29 cellular contexts compared by ENCODE assay signal in the genomic region with DNA sequence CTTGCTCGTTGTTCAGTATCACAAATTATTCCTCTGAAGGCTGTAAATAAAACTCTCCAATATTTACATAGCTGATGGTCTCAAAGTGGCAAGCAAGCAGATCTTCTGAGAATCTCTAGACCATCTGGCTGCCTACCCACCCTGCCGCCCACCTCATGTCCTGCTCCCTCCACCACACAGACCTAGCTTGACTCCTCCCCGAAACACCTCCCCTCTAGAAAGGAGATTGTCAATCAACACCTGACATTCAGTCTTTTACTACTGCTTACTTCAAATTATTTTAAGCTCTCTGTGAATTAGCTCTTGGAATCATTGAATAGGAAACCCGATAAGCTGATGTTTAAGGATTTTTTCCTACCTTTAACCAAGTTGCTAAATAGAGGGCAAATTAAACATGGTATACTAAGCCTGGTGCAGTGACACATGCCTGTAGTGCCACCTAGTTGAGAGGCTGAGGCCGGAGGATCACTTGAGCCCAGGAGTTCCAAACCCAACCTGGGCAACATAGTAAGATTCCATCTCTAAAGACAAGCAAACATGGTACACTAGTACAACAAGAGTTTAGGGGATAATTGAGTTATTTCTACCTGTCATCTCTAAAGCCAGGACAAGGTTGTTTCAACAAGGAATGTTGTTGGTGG. TPM values are rescaled to one million over a fixed set of nuclear protein-coding genes. Genes with fewer than 3 reads are reported as not detected.
DNase-seq lines count a peak whose midpoint lies in the region; ATAC-seq, FAIRE-seq and TF ChIP-seq lines count a peak whose summit lies in the region.
"Had no signal": no experiment of that assay in that cellular context is flagged by ENCODE, and none has a peak within 500 bp of the region (broad histone marks: within the 10 kb centered on the region; RNA-seq: fewer than 3 reads in every experiment).

No MANE protein-coding gene starts in this region.

- DNase-seq in A673 (ENCODE audit: low spot score) (no peak), GM12864 (ENCODE audit: low read depth) (no peak), GM12878 (ENCODE audit: low read depth, low spot score) (no peak), fibroblast of villous mesenchyme (ENCODE audit: low read depth) (no peak)
- DNase-seq: activated CD4-positive, alpha-beta T cell treated with anti-CD3 and anti-CD28 coated beads, Interleukin-2, amount 10 ng/mL, durations not matched to agents 24 days and 14 days; activated T-cell treated with anti-CD3 and anti-CD28 coated beads, Interleukin-2, amount 50 U/mL, for 4 hours; amniotic stem cell; CD4-positive, alpha-beta T cell; left cardiac atrium; mammary epithelial cell; NCI-H1092 treated with DMSO at 0.1 percent for 48 hours; NCI-H2029 treated with DMSO at 0.1 percent for 48 hours; NCI-H345; NCI-H774; stimulated activated CD4-positive, alpha-beta T cell treated with anti-CD3 and anti-CD28 coated beads, Interleukin-4, amount 100 ng/mL, for 24 hours; stimulated activated naive B cell treated with anti-CD40 and anti-IgM and Interleukin-4, amounts not matched to agents 10 μg/mL and 1 μg/mL and 100 μg/mL, for 72 hours had no signal

- CTCF ChIA-PET in A673 (lab: Charles Lee), result no interaction called here
- CTCF ChIA-PET in GM12878 (lab: Yijun Ruan, JAX), result interaction anchor here (0.6 to 5.8 kb wide), 30 partner anchors 10 to 429 kb away, joined by 3 to 50 read pairs (median 4); a partner anchor contains a TSS

- H3K4me1 ChIP-seq in A673 (ENCODE audit: insufficient read depth, low read length, poor library complexity, severe bottlenecking) (no peaks in the 10 kb centered on the region), GM12878 (ENCODE audit: control insufficient read depth, insufficient read depth, low read length) (no peaks in the 10 kb centered on the region)
- H3K4me1 ChIP-seq: breast epithelium had no signal

- peak; percentile 41 for TF ChIP-seq RAD21 in GM12878 (IDR thresholded peaks at IDR 0.05; ENCODE audit: insufficient read depth, low read depth, low read length)

- no peaks in the 10 kb centered on the region for H3K79me2 ChIP-seq in GM12878 (ENCODE audit: control insufficient read depth, insufficient read depth, low read length)

- H2AFZ ChIP-seq in GM12878 (ENCODE audit: control insufficient read depth, low read depth, low read length), result no peak overlapping the region

- TF ChIP-seq EP300 in GM12878 (IDR thresholded peaks at IDR 0.05; ENCODE audit: borderline replicate concordance in 1 of 2, control insufficient read depth in 1 of 2, low read depth in 2 of 2, low read length in 2 of 2), result no peak

- SMC1A ChIA-PET in GM12878 (lab: Charles Lee; ENCODE audit: uncharacterized antibody, unreplicated experiment), result interaction anchor here (0.7 to 5.5 kb wide), 31 partner anchors 9 to 296 kb away, joined by 3 to 44 read pairs (median 4); a partner anchor contains a TSS

- H3K27ac ChIP-seq in A673 (ENCODE audit: low read depth, low read length, poor library complexity, severe bottlenecking) (no peak overlapping the region), GM12878 (ENCODE audit: control insufficient read depth, insufficient read depth) (no peak overlapping the region)
- H3K27ac ChIP-seq: breast epithelium, neutrophil, tibial nerve, VCaP had no signal

- no peaks in the 10 kb centered on the region for H3K9me3 ChIP-seq in A673 (ENCODE audit: low read depth, low read length, poor library complexity, severe bottlenecking)
- no peaks in the 10 kb centered on the region; the same call in 2 of the 3 replicates for H3K9me3 ChIP-seq in GM12878 (replicated peaks; ENCODE audit: control insufficient read depth, insufficient read depth, low read length)
- H3K9me3 ChIP-seq: breast epithelium, neutrophil, tibial nerve had no signal

- intact Hi-C loops in A673 (cut with micrococcal nuclease; ENCODE audit: unreplicated experiment), result no loop called here
- intact Hi-C loops in GM12878 (cut with micrococcal nuclease; ENCODE audit: unreplicated experiment), result no loop called here

- RAD21 ChIA-PET in GM12878 (lab: Charles Lee; ENCODE audit: unreplicated experiment), result interaction anchor here (0.7 to 2.9 kb wide), 17 partner anchors 15 to 296 kb away, joined by 3 to 27 read pairs (median 6); a partner anchor contains a TSS

- FAIRE-seq in GM12878 (lab: Jason Lieb, UNC), result no peak
- FAIRE-seq: endothelial cell of umbilical vein, H54 had no signal

- TF ChIP-seq CTCF in A673 (conservative IDR thresholded peaks at IDR 0.05; ENCODE audit: low read depth, low read length) (0 out of 2 replicates have a peak, but pooled peaks have one; percentile 12), GM12864 (IDR thresholded peaks at IDR 0.05; ENCODE audit: low read depth, low read length, missing control alignments) (peak; percentile 23), GM12878 (IDR thresholded peaks at IDR 0.05 in 2 of 3, conservative IDR thresholded peaks at IDR 0.05 in 1 of 3; ENCODE audit: control insufficient read depth in 2 of 3, extremely low read depth in 1 of 3, insufficient read depth in 1 of 3, low read depth in 3 of 3, low read length in 3 of 3) (peak; percentile 11 to 43 (median 16); a peak in 4 of 6 replicates), fibroblast of villous mesenchyme (IDR thresholded peaks at IDR 0.05; ENCODE audit: insufficient read depth, low read depth, low read length) (peak; percentile 8)

- POLR2A ChIA-PET in A673 (lab: Charles Lee; ENCODE audit: low non-redundant PET), result no interaction called here
- POLR2A ChIA-PET in GM12878 (lab: Charles Lee), result interaction anchor here (0.6 to 1.7 kb wide), 6 partner anchors 11 to 142 kb away, joined by 3 to 10 read pairs (median 4); a partner anchor contains a TSS

- no peak overlapping the region for H3K4me2 ChIP-seq in GM12878 (ENCODE audit: control insufficient read depth, insufficient read depth)

- no peak overlapping the region for H3K9ac ChIP-seq in GM12878 (ENCODE audit: control insufficient read depth, insufficient read depth, low read length)

- H3K4me3 ChIP-seq in A673 (ENCODE audit: low read depth, low read length, poor library complexity, severe bottlenecking), result no peak overlapping the region
- no peak overlapping the region for H3K4me3 ChIP-seq in GM12864 (ENCODE audit: low read depth, low read length)
- no peak overlapping the region for H3K4me3 ChIP-seq in GM12878
- H3K4me3 ChIP-seq in fibroblast of villous mesenchyme (ENCODE audit: low read depth, low read length), result no peak overlapping the region
- H3K4me3 ChIP-seq: breast epithelium, tibial nerve had no signal

- ATAC-seq in GM12878 (peak; percentile 73), GM21360 (IDR thresholded peaks at IDR 0.05; ENCODE audit: unreplicated experiment) (no peak), HG03342 (IDR thresholded peaks at IDR 0.05; ENCODE audit: unreplicated experiment) (no peak), GM19463 (IDR thresholded peaks at IDR 0.05; ENCODE audit: unreplicated experiment) (no peak), HG03520 (IDR thresholded peaks at IDR 0.05; ENCODE audit: unreplicated experiment) (no peak)
- ATAC-seq: activated T-cell treated with anti-CD3 and anti-CD28 coated beads, Interleukin-2, amount 50 U/mL, for 4 hours; left cardiac atrium; Right ventricle myocardium inferior; stimulated activated naive B cell treated with anti-CD40 and anti-IgM and Interleukin-4, amounts not matched to agents 10 μg/mL and 1 μg/mL and 100 μg/mL, for 72 hours had no signal

- in situ Hi-C loops in GM12878 (cut with MboI), result no loop called here

- H3K36me3 ChIP-seq in A673 (ENCODE audit: insufficient read depth, low read length, poor library complexity, severe bottlenecking), result no peaks in the 10 kb centered on the region
- no peaks in the 10 kb centered on the region for H3K36me3 ChIP-seq in GM12878 (ENCODE audit: control insufficient read depth in 2 of 2, insufficient read depth in 2 of 2, low read length in 1 of 2)
- H3K36me3 ChIP-seq: breast epithelium, neutrophil, tibial nerve had no signal

- no peaks in the 10 kb centered on the region for H4K20me1 ChIP-seq in GM12878 (ENCODE audit: control insufficient read depth, insufficient read depth)

- peaks cover 4% of the 10 kb centered on the region for H3K27me3 ChIP-seq in A673 (replicated peaks; ENCODE audit: insufficient read depth, low read depth, low read length, poor library complexity)
- no peaks in the 10 kb centered on the region for H3K27me3 ChIP-seq in GM12878 (replicated peaks in 1 of 2; ENCODE audit: control insufficient read depth in 2 of 2, insufficient read depth in 2 of 2, low read length in 1 of 2)
- H3K27me3 ChIP-seq: breast epithelium had no signal

- BruUV-seq in A673 (replicated peaks; lab: Mats Ljungman, UMichigan) (no TSS peak), GM12878 (replicated peaks; lab: Mats Ljungman, UMichigan) (no TSS peak)

- WGBS in GM12878 (ENCODE audit: insufficient coverage, insufficient replicate concordance, low lambda C conversion rate, missing lambda C conversion rate), result 47% methylated on average over 5 of the region's 5 CpGs

- no peak for TF ChIP-seq POLR2A in GM12878 (IDR thresholded peaks at IDR 0.05; ENCODE audit: low read depth, low read length)

RNA-seq across cellular contexts. Expression of a gene that starts 10.9 kb away (rescaled TPM):
- total RNA-seq in A673 (2021) (not detected in 2 replicates), GM12878 (2014; rRNA removed) (0.05 TPM in 1 of 2 replicates, not detected in the other), GM12878 (2014; rRNA removed; fragmentation: Illumina TruSeq; extraction: Trizol) (0.04 TPM in 1 of 2 replicates, not detected in the other), GM12878 (2021) (0.10 TPM in 1 of 2 replicates, not detected in the other), fibroblast of villous mesenchyme (under 0.01 TPM in 2 replicates)
- 0.22 and 0.35 TPM in 2 replicates for total RNA-seq in GM12878 (2013; cell fraction: nucleolus; rRNA removed)
- not detected for polyA plus RNA-seq in GM12878 (2011; ENCODE audit: low read depth)
- polyA plus RNA-seq in GM12878 (2011; rRNA removed) (0.37 TPM in 2 replicates), GM12878 (2014; fragmentation: Illumina TruSeq; extraction: Trizol) (0.04 and 0.10 TPM in 2 replicates), GM12878 (2014; fragmentation: Nextera tagmentation; extraction: Ambion mirVana) (under 1 TPM in 1 of 2 experiments, not detected in 1; 0.02 TPM), GM12878 (2014; rRNA removed) (0.05 TPM in 1 of 2 replicates, not detected in the other), GM12878 (2016; fragmentation: Nextera tagmentation; extraction: Ambion mirVana) (not detected)
- polyA plus RNA-seq in GM12878 (2011; cell fraction: cytosol; rRNA removed), result 0.33 and 0.48 TPM in 2 replicates
- 0.34 and 0.63 TPM in 2 replicates for polyA plus RNA-seq in GM12878 (2011; cell fraction: nucleus; rRNA removed)
- polyA plus RNA-seq in GM12878 (2012), result 0.04 and 0.13 TPM in 2 replicates
- 0.07 and 0.21 TPM in 2 replicates for polyA minus RNA-seq in GM12878 (2011; rRNA and poly(A)+ RNA removed)
- not detected in 2 replicates for polyA minus RNA-seq in GM12878 (2011; cell fraction: cytosol; rRNA and poly(A)+ RNA removed)
- 0.19 and 0.36 TPM in 2 replicates for polyA minus RNA-seq in GM12878 (2011; cell fraction: nucleus; rRNA and poly(A)+ RNA removed)
- total RNA-seq: CD4-positive, alpha-beta T cell; endothelial cell of umbilical vein; mammary epithelial cell; pulmonary artery endothelial cell had no signal
- polyA plus RNA-seq: endothelial cell of umbilical vein, IgD-negative memory B cell had no signal

RNA-seq across cellular contexts. Expression of a gene that starts 25.1 kb away (rescaled TPM):
- total RNA-seq in A673 (2021) (26.4 and 33.0 TPM in 2 replicates), GM12878 (2014; rRNA removed) (31.0 and 35.7 TPM in 2 replicates), GM12878 (2014; rRNA removed; fragmentation: Illumina TruSeq; extraction: Trizol) (26.5 and 27.8 TPM in 2 replicates), GM12878 (2021) (39.0 and 42.0 TPM in 2 replicates), fibroblast of villous mesenchyme (43.5 and 51.4 TPM in 2 replicates)
- total RNA-seq in GM12878 (2013; cell fraction: nucleolus; rRNA removed), result 67.8 and 78.8 TPM in 2 replicates
- polyA plus RNA-seq in GM12878 (2011; ENCODE audit: low read depth), result 15.1 TPM
- polyA plus RNA-seq in GM12878 (2011; rRNA removed) (82.7 and 96.1 TPM in 2 replicates), GM12878 (2014; fragmentation: Illumina TruSeq; extraction: Trizol) (40.2 and 40.7 TPM in 2 replicates), GM12878 (2014; fragmentation: Nextera tagmentation; extraction: Ambion mirVana) (1 to 10 TPM; 6.1 to 7.6 TPM), GM12878 (2014; rRNA removed) (33.2 and 34.7 TPM in 2 replicates), GM12878 (2016; fragmentation: Nextera tagmentation; extraction: Ambion mirVana) (10 to 100 TPM; 21.8 to 21.9 TPM)
- polyA plus RNA-seq in GM12878 (2011; cell fraction: cytosol; rRNA removed), result 74.2 and 76.3 TPM in 2 replicates
- 197 and 245 TPM in 2 replicates for polyA plus RNA-seq in GM12878 (2011; cell fraction: nucleus; rRNA removed)
- 21.8 and 26.7 TPM in 2 replicates for polyA plus RNA-seq in GM12878 (2012)
- polyA minus RNA-seq in GM12878 (2011; rRNA and poly(A)+ RNA removed), result 59.2 and 75.0 TPM in 2 replicates
- polyA minus RNA-seq in GM12878 (2011; cell fraction: cytosol; rRNA and poly(A)+ RNA removed), result 23.0 and 24.1 TPM in 2 replicates
- polyA minus RNA-seq in GM12878 (2011; cell fraction: nucleus; rRNA and poly(A)+ RNA removed), result 45.3 and 49.8 TPM in 2 replicates

RNA-seq across cellular contexts. Expression of a gene that starts 28.3 kb away (rescaled TPM):
- total RNA-seq in A673 (2021) (0.28 and 0.54 TPM in 2 replicates), GM12878 (2014; rRNA removed) (2.2 and 3.2 TPM in 2 replicates), GM12878 (2014; rRNA removed; fragmentation: Illumina TruSeq; extraction: Trizol) (0.94 and 1.3 TPM in 2 replicates), GM12878 (2021) (3.2 TPM in 2 replicates), fibroblast of villous mesenchyme (6.1 and 6.5 TPM in 2 replicates)
- 6.1 and 11.9 TPM in 2 replicates for total RNA-seq in GM12878 (2013; cell fraction: nucleolus; rRNA removed)
- polyA plus RNA-seq in GM12878 (2011; ENCODE audit: low read depth), result 0.83 TPM
- polyA plus RNA-seq in GM12878 (2011; rRNA removed) (3.2 and 3.5 TPM in 2 replicates), GM12878 (2014; fragmentation: Illumina TruSeq; extraction: Trizol) (0.52 and 1.7 TPM in 2 replicates), GM12878 (2014; fragmentation: Nextera tagmentation; extraction: Ambion mirVana) (under 1 TPM; 0.05 to 0.31 TPM), GM12878 (2014; rRNA removed) (2.8 and 3.9 TPM in 2 replicates), GM12878 (2016; fragmentation: Nextera tagmentation; extraction: Ambion mirVana) (under 1 TPM; 0.82 to 0.83 TPM)
- polyA plus RNA-seq in GM12878 (2011; cell fraction: cytosol; rRNA removed), result 2.5 and 3.9 TPM in 2 replicates
- 12.5 and 15.7 TPM in 2 replicates for polyA plus RNA-seq in GM12878 (2011; cell fraction: nucleus; rRNA removed)
- polyA plus RNA-seq in GM12878 (2012), result 3.0 and 3.9 TPM in 2 replicates
- polyA minus RNA-seq in GM12878 (2011; rRNA and poly(A)+ RNA removed), result 2.8 and 7.9 TPM in 2 replicates
- 0.80 and 2.1 TPM in 2 replicates for polyA minus RNA-seq in GM12878 (2011; cell fraction: cytosol; rRNA and poly(A)+ RNA removed)
- polyA minus RNA-seq in GM12878 (2011; cell fraction: nucleus; rRNA and poly(A)+ RNA removed), result 4.2 and 5.3 TPM in 2 replicates

RNA-seq across cellular contexts. Expression of a gene that starts 54.9 kb away (rescaled TPM):
- total RNA-seq in A673 (2021) (0.11 TPM in 1 of 2 replicates, not detected in the other), GM12878 (2014; rRNA removed) (3.4 and 4.4 TPM in 2 replicates), GM12878 (2014; rRNA removed; fragmentation: Illumina TruSeq; extraction: Trizol) (2.2 and 3.1 TPM in 2 replicates), GM12878 (2021) (3.4 and 4.8 TPM in 2 replicates), fibroblast of villous mesenchyme (under 0.01 TPM in 1 of 2 replicates, not detected in the other)
- total RNA-seq in GM12878 (2013; cell fraction: nucleolus; rRNA removed), result 49.3 and 50.2 TPM in 2 replicates
- 7.3 TPM for polyA plus RNA-seq in GM12878 (2011; ENCODE audit: low read depth)
- polyA plus RNA-seq in GM12878 (2011; rRNA removed) (1.8 and 2.2 TPM in 2 replicates), GM12878 (2014; fragmentation: Illumina TruSeq; extraction: Trizol) (0.97 and 2.9 TPM in 2 replicates), GM12878 (2014; fragmentation: Nextera tagmentation; extraction: Ambion mirVana) (1 to 10 TPM; 3.1 to 8.0 TPM), GM12878 (2014; rRNA removed) (2.9 and 4.6 TPM in 2 replicates), GM12878 (2016; fragmentation: Nextera tagmentation; extraction: Ambion mirVana) (1 to 10 TPM; 2.7 to 3.6 TPM)
- polyA plus RNA-seq in GM12878 (2011; cell fraction: cytosol; rRNA removed), result 1.3 and 1.4 TPM in 2 replicates
- 5.0 and 10.1 TPM in 2 replicates for polyA plus RNA-seq in GM12878 (2011; cell fraction: nucleus; rRNA removed)
- 5.1 and 11.5 TPM in 2 replicates for polyA plus RNA-seq in GM12878 (2012)
- polyA minus RNA-seq in GM12878 (2011; rRNA and poly(A)+ RNA removed), result 1.8 and 3.7 TPM in 2 replicates
- polyA minus RNA-seq in GM12878 (2011; cell fraction: cytosol; rRNA and poly(A)+ RNA removed), result 0.67 TPM in 1 of 2 replicates, not detected in the other
- polyA minus RNA-seq in GM12878 (2011; cell fraction: nucleus; rRNA and poly(A)+ RNA removed), result 5.2 and 7.3 TPM in 2 replicates
- total RNA-seq: left cardiac atrium, mammary epithelial cell, pulmonary artery endothelial cell, tibial nerve had no signal
